In genomic region chr19:6236310-6237291, GRCh38 we compare ENCODE assay signal across 15 cellular contexts. TPM values are rescaled to one million over a fixed set of nuclear protein-coding genes. Genes with fewer than 3 reads are reported as not detected.
DNase-seq lines count a peak whose midpoint lies in the region; ATAC-seq, FAIRE-seq and TF ChIP-seq lines count a peak whose summit lies in the region.
"Had no signal": no experiment of that assay in that cellular context is flagged by ENCODE, and none has a peak within 500 bp of the region (broad histone marks: within the 10 kb centered on the region; RNA-seq: fewer than 3 reads in every experiment).

No MANE protein-coding gene starts in this region.

- H3K4me3 Mint-ChIP-seq in HFFc6, result no peak overlapping the region
- no peak overlapping the region for H3K4me3 Mint-ChIP-seq in activated CD4-positive, alpha-beta memory T cell treated with anti-CD3 and anti-CD28 coated beads for 36 hours

- POLR2A ChIA-PET in H1 (lab: Charles Lee; ENCODE audit: partially characterized antibody), result no interaction called here
- POLR2A ChIA-PET in activated CD4-positive, alpha-beta memory T cell treated with anti-CD3 and anti-CD28 coated beads for 36 hours (lab: Charles Lee), result interaction anchor here (0.6 kb wide), 1 partner anchor 887 kb away, joined by 3 read pairs; no protein-coding TSS in a partner anchor

- no peaks in the 10 kb centered on the region for H3K9me3 Mint-ChIP-seq in HFFc6
- no peaks in the 10 kb centered on the region for H3K9me3 Mint-ChIP-seq in activated CD4-positive, alpha-beta memory T cell treated with anti-CD3 and anti-CD28 coated beads for 36 hours

- H3K4me1 Mint-ChIP-seq in HFFc6 (ENCODE audit: low read depth), result peaks cover 56% of the 10 kb centered on the region
- H3K4me1 Mint-ChIP-seq in activated CD4-positive, alpha-beta memory T cell treated with anti-CD3 and anti-CD28 coated beads for 36 hours (ENCODE audit: low read depth), result peaks cover 38% of the 10 kb centered on the region

- no peak overlapping the region for H2BK15ac ChIP-seq in H1 (ENCODE audit: low read length)

- peaks cover 20 to 50% of the 10 kb centered on the region in 2 experiments for H4K20me1 ChIP-seq in H1 (replicated peaks in 1 of 2; ENCODE audit: control insufficient read depth in 1 of 2, insufficient read depth in 2 of 2, low read length in 2 of 2)

- ATAC-seq in HG02678 (IDR thresholded peaks at IDR 0.05; ENCODE audit: unreplicated experiment), result no peak
- ATAC-seq: Panc1 had no signal

- H3K23me2 ChIP-seq in H1 (ENCODE audit: low read depth, low read length), result peaks cover 4% of the 10 kb centered on the region; the same call in 1 of the 2 replicates

- H3K27me3 Mint-ChIP-seq in HFFc6 (ENCODE audit: insufficient read depth), result peaks cover 6% of the 10 kb centered on the region
- H3K27me3 Mint-ChIP-seq in activated CD4-positive, alpha-beta memory T cell treated with anti-CD3 and anti-CD28 coated beads for 36 hours, result no peaks in the 10 kb centered on the region

- H3K9ac ChIP-seq in H1 (replicated peaks in 1 of 4; ENCODE audit: extremely low read depth in 1 of 4, low read depth in 3 of 4, low read length in 3 of 4), result no peak overlapping the region

- TF ChIP-seq CTCF in 22Rv1 (IDR thresholded peaks at IDR 0.05) (no peak; the same call in 1 of the 2 replicates), H1 (IDR thresholded peaks at IDR 0.05; ENCODE audit: control extremely low read depth in 1 of 3, insufficient read depth in 1 of 3, low read depth in 1 of 3, low read length in 3 of 3) (peak; percentile 9 to 15 (median 13); a peak in 3 of 4 replicates), HFFc6 (IDR thresholded peaks at IDR 0.05) (no peak)

- no peak for FAIRE-seq in H1 (lab: Jason Lieb, UNC)

- H3K14ac ChIP-seq in H1 (ENCODE audit: insufficient read length), result no peak overlapping the region

- no peaks in the 10 kb centered on the region; a peak in 4 of 8 replicates for H3K36me3 ChIP-seq in H1 (ENCODE audit: control insufficient read depth in 2 of 4, insufficient read depth in 4 of 4, low read length in 3 of 4)
- H3K36me3 ChIP-seq: sigmoid colon had no signal

- no peak overlapping the region for H3K4ac ChIP-seq in H1 (replicated peaks; ENCODE audit: insufficient read length, low read depth, low read length)

- no peak overlapping the region for H3K18ac ChIP-seq in H1 (ENCODE audit: extremely low read depth, low read length)

- H3K79me1 ChIP-seq in H1 (ENCODE audit: low read depth, low read length), result peaks cover 42% of the 10 kb centered on the region

- intact Hi-C loops in activated CD4-positive, alpha-beta memory T cell treated with anti-CD3 and anti-CD28 coated beads for 36 hours (cut with micrococcal nuclease), result no loop called here

- H3K56ac ChIP-seq in H1 (replicated peaks; ENCODE audit: insufficient read length, low read depth, low read length), result no peak overlapping the region

- no peak for TF ChIP-seq EP300 in H1 (IDR thresholded peaks at IDR 0.05; ENCODE audit: borderline replicate concordance in 1 of 2, low read depth in 2 of 2, low read length in 2 of 2)

- H3K27ac ChIP-seq in 22Rv1 (peak overlapping the region; percentile 91), H1 (ENCODE audit: low read depth, low read length) (no peak overlapping the region; the same call in 1 of the 2 replicates)

- H3K4me1 ChIP-seq in H1 (replicated peaks in 1 of 4; ENCODE audit: control insufficient read depth in 3 of 4, insufficient read depth in 4 of 4, low read length in 3 of 4), result peaks cover 0 to 8% (median 2%) of the 10 kb centered on the region in 4 experiments; a peak in 3 of 7 replicates

- no peak overlapping the region for H2AK5ac ChIP-seq in H1 (ENCODE audit: low read depth, low read length)

- no peak overlapping the region for H2AFZ ChIP-seq in H1 (ENCODE audit: low read length)

- WGBS in H1 (ENCODE audit: extremely low coverage in 1 of 2, insufficient coverage in 1 of 2, insufficient read length in 1 of 2, insufficient replicate concordance in 2 of 2, low coverage in 1 of 2, low lambda C conversion rate in 2 of 2, missing lambda C conversion rate in 1 of 2), 2 experiments, result 95% methylated on average over 34 of the region's 39 CpGs; no CpG with 5 or more reads in 1 of the 2 experiments

- no peak overlapping the region for H3K27ac Mint-ChIP-seq in HFFc6
- H3K27ac Mint-ChIP-seq in activated CD4-positive, alpha-beta memory T cell treated with anti-CD3 and anti-CD28 coated beads for 36 hours, result no peak overlapping the region

- H3K23ac ChIP-seq in H1 (ENCODE audit: insufficient read length), result no peak overlapping the region

- no peak overlapping the region for H4K5ac ChIP-seq in H1 (ENCODE audit: insufficient read length, low read depth, low read length)

- no peak overlapping the region for H2BK12ac ChIP-seq in H1 (ENCODE audit: low read depth, low read length)

- peaks cover 5% of the 10 kb centered on the region; the same call in 1 of the 2 replicates for H3K36me3 Mint-ChIP-seq in HFFc6 (ENCODE audit: low read depth)
- H3K36me3 Mint-ChIP-seq in activated CD4-positive, alpha-beta memory T cell treated with anti-CD3 and anti-CD28 coated beads for 36 hours, result peaks cover 7% of the 10 kb centered on the region

- no peak overlapping the region for H3K4me3 ChIP-seq in H1 (ENCODE audit: extremely low read depth in 1 of 4, insufficient read depth in 2 of 4, low read depth in 3 of 4, low read length in 4 of 4)
- H3K4me3 ChIP-seq: sigmoid colon had no signal

- peak overlapping the region; percentile 51; the same call in 1 of the 2 replicates for H4K8ac ChIP-seq in H1 (ENCODE audit: extremely low read depth, insufficient read depth, low read length)

- peaks cover 5 to 94% of the 10 kb centered on the region in 2 experiments for H3K79me2 ChIP-seq in H1 (ENCODE audit: control insufficient read depth in 1 of 2, insufficient read depth in 2 of 2, low read length in 2 of 2)

- TF ChIP-seq POLR2A in H1 (IDR thresholded peaks at IDR 0.05; ENCODE audit: control extremely low read depth in 1 of 2, low read depth in 2 of 2, low read length in 2 of 2), result no peak

- DNase-seq in HuH-7.5 (ENCODE audit: low spot score) (peak; percentile 12), H1 (ENCODE audit: low read depth in 1 of 2, low spot score in 2 of 2) (no peak), mucosa of gallbladder (ENCODE audit: low spot score) (peak; percentile 92), HFFc6 (no peak), NOMO-1 treated with dmso at 0.1 percent for 144 hours (lab: John Stamatoyannopoulos, UW; ENCODE audit: unreplicated experiment) (no peak)
- DNase-seq in activated CD4-positive, alpha-beta memory T cell treated with anti-CD3 and anti-CD28 coated beads for 36 hours, result no peak
- DNase-seq: activated CD8-positive, alpha-beta memory T cell treated with anti-CD3 and anti-CD28 coated beads, Interleukin-2, amount 50 U/mL, for 4 hours; DND-41; effector CD8-positive, alpha-beta T cell; hippocampal formation; NCI-H2227 treated with DMSO at 0.1 percent for 48 hours; sigmoid colon had no signal

- H4K91ac ChIP-seq in H1 (replicated peaks; ENCODE audit: insufficient read length, low read length), result no peak overlapping the region

- H2BK120ac ChIP-seq in H1 (replicated peaks; ENCODE audit: low read depth, low read length), result no peak overlapping the region

- no peaks in the 10 kb centered on the region; a peak in 1 of 7 replicates for H3K27me3 ChIP-seq in H1 (replicated peaks in 1 of 4; ENCODE audit: control insufficient read depth in 3 of 4, extremely low read depth in 1 of 4, insufficient read depth in 3 of 4, low read length in 3 of 4)
- H3K27me3 ChIP-seq: sigmoid colon had no signal

- H2BK5ac ChIP-seq in H1 (ENCODE audit: low read depth, low read length), result no peak overlapping the region; the same call in 1 of the 2 replicates

- no peak overlapping the region for H2BK20ac ChIP-seq in H1 (ENCODE audit: low read length)

- TF ChIP-seq RAD21 in H1 (IDR thresholded peaks at IDR 0.05 in 1 of 2, conservative IDR thresholded peaks at IDR 0.05 in 1 of 2; ENCODE audit: low read depth in 2 of 2, low read length in 2 of 2), result no peak

- no peaks in the 10 kb centered on the region for H3K9me3 ChIP-seq in H1 (ENCODE audit: insufficient read depth in 2 of 2, low read depth in 1 of 2, low read length in 1 of 2)
- H3K9me3 ChIP-seq: sigmoid colon had no signal

- CTCF ChIA-PET in H1 (lab: Charles Lee; ENCODE audit: partially characterized antibody), result interaction anchor here (0.9 to 3.7 kb wide), 3 partner anchors 11 to 25 kb away, joined by 3 to 19 read pairs (median 5); no protein-coding TSS in a partner anchor
- CTCF ChIA-PET in activated CD4-positive, alpha-beta memory T cell treated with anti-CD3 and anti-CD28 coated beads for 36 hours (lab: Charles Lee), result no interaction called here

- no peak overlapping the region for H3K4me2 ChIP-seq in H1 (ENCODE audit: insufficient read depth in 1 of 2, low read depth in 2 of 2, low read length in 2 of 2)

TF ChIP-seq in H1, 55 proteins besides CTCF, POLR2A, EP300 and RAD21:
- TF ChIP-seq USF2 (IDR thresholded peaks at IDR 0.05; ENCODE audit: low read length) (no peak), SP4 (IDR thresholded peaks at IDR 0.05; ENCODE audit: low read length) (no peak), JUND (IDR thresholded peaks at IDR 0.05; ENCODE audit: low read length) (no peak), JUN (IDR thresholded peaks at IDR 0.05; ENCODE audit: low read depth, low read length) (no peak), EZH2 (IDR thresholded peaks at IDR 0.05; ENCODE audit: low read depth, low read length, severe bottlenecking) (no peak)

RNA-seq across cellular contexts. Expression of gene MLLT1, which starts 43.2 kb away (rescaled TPM):
- total RNA-seq in H1 (2021; fragmentation: NEBNext Ultra II Directional; extraction: Animal tissue kit (Norgen Biotek cat#: 25700)), result 42.4 and 45.1 TPM in 2 replicates
- polyA plus RNA-seq in H1 (2011; rRNA removed), result 18.8 and 27.7 TPM in 2 replicates
- 19.7 TPM for polyA plus RNA-seq in H1 (2011; cell fraction: cytosol; rRNA removed)
- 74.8 TPM for polyA plus RNA-seq in H1 (2011; cell fraction: nucleus; rRNA removed)
- polyA plus RNA-seq in H1 (2012, experiment 1 of 2), result 24.7 to 35.8 TPM (median 32.5 TPM) in 4 replicates
- 17.2 TPM for polyA plus RNA-seq in H1 (2012, experiment 2 of 2)
- polyA plus RNA-seq in H1 (2013, experiment 1 of 2), result 22.0 TPM
- 21.5 TPM for polyA plus RNA-seq in H1 (2013, experiment 2 of 2)
- polyA minus RNA-seq in H1 (2011; rRNA and poly(A)+ RNA removed), result 7.1 and 12.4 TPM in 2 replicates
- polyA minus RNA-seq in H1 (2011; cell fraction: cytosol; rRNA and poly(A)+ RNA removed), result 42.9 TPM
- polyA minus RNA-seq in H1 (2011; cell fraction: nucleus; rRNA and poly(A)+ RNA removed), result 13.2 TPM
- total RNA-seq in mucosa of gallbladder, result 67.5 TPM
- total RNA-seq in HFFc6 (2021; fragmentation: NEBNext Ultra II Directional; extraction: Animal tissue kit (Norgen Biotek cat#: 25700)), result 10 to 100 TPM; 54.6 to 69.4 (median 59.5) TPM
- 10 to 100 TPM; 35.7 to 37.9 TPM for total RNA-seq in activated CD4-positive, alpha-beta memory T cell treated with anti-CD3 and anti-CD28 coated beads for 36 hours

Comparison
In these comparisons a context has a peak if more than half of its experiments do, and no peak if none do; other contexts are left out.
1. CTCF ChIP-seq: peak in H1 (3 of 3); none in 22Rv1 (single experiment) and HFFc6 (single experiment).
2. DNase-seq: peak in HuH-7.5 (single experiment) and mucosa of gallbladder (single experiment); none in H1 (0 of 2), HFFc6 (single experiment), activated CD4-positive, alpha-beta memory T cell treated with anti-CD3 and anti-CD28 coated beads for 36 hours (single experiment) and NOMO-1 treated with dmso at 0.1 percent for 144 hours (single experiment).